In genomic region chrX:1359477-1359873, GRCh38 we compare ENCODE assay signal across 26 cellular contexts. TPM values are rescaled to one million over a fixed set of nuclear protein-coding genes. Genes with fewer than 3 reads are reported as not detected.
DNase-seq lines count a peak whose midpoint lies in the region; ATAC-seq, FAIRE-seq and TF ChIP-seq lines count a peak whose summit lies in the region.
"Had no signal": no experiment of that assay in that cellular context is flagged by ENCODE, and none has a peak within 500 bp of the region (broad histone marks: within the 10 kb centered on the region; RNA-seq: fewer than 3 reads in every experiment).

No MANE protein-coding gene starts in this region.

- no peak for TF ChIP-seq POLR2A in GM12891 (IDR thresholded peaks at IDR 0.05; ENCODE audit: low read depth, low read length)

- intact Hi-C loops in posterior vena cava (cut with DNase I): no loop called here

- H3K27ac Mint-ChIP-seq in activated naive CD4-positive, alpha-beta T cell treated with anti-CD3 and anti-CD28 coated beads, Interleukin-2, amount 50 U/mL, for 72 hours: peak overlapping the region; percentile 7 to 88
- peak overlapping the region; percentile 53 for H3K27ac Mint-ChIP-seq in memory B cell
- H3K27ac Mint-ChIP-seq in stimulated activated memory B cell treated with anti-CD40 and anti-IgM and Interleukin-4, amounts not matched to agents 10 μg/mL and 1 μg/mL and 100 μg/mL, for 72 hours: peak overlapping the region; percentile 29
- H3K27ac Mint-ChIP-seq: GM23338, H9, HFFc6 had no signal

- no peak for DNase-seq in activated naive CD4-positive, alpha-beta T cell treated with anti-CD3 and anti-CD28 coated beads, Interleukin-2, amount 50 U/mL, for 72 hours (ENCODE audit: low spot score in 2 of 2)
- DNase-seq in activated naive CD4-positive, alpha-beta T cell treated with Interleukin-2 at 50 U/mL for 16 hours: no peak
- DNase-seq in GM12891 (ENCODE audit: insufficient read length, low spot score) (no peak), memory B cell (ENCODE audit: low spot score in 2 of 2) (no peak), posterior vena cava (ENCODE audit: low spot score) (no peak)
- DNase-seq: C1 segment of cervical spinal cord, Calu3, DMS79 treated with DMSO at 0.1 percent for 48 hours, H9, HFFc6, IMR-90, KG1, MG63, NCI-H2029, NCI-H2227 treated with DMSO at 0.1 percent for 48 hours, NCI-H526 treated with DMSO at 0.1 percent for 48 hours, PC-9, SJCRH30 had no signal

- H3K27me3 Mint-ChIP-seq in memory B cell: no peaks in the 10 kb centered on the region
- H3K27me3 Mint-ChIP-seq in stimulated activated memory B cell treated with anti-CD40 and anti-IgM and Interleukin-4, amounts not matched to agents 10 μg/mL and 1 μg/mL and 100 μg/mL, for 72 hours: no peaks in the 10 kb centered on the region

- ATAC-seq in activated naive CD4-positive, alpha-beta T cell treated with anti-CD3 and anti-CD28 coated beads, Interleukin-2, amount 50 U/mL, for 72 hours: no peak
- ATAC-seq in memory B cell (ENCODE audit: low read depth): no peak
- ATAC-seq in stimulated activated memory B cell treated with anti-CD40 and anti-IgM and Interleukin-4, amounts not matched to agents 10 μg/mL and 1 μg/mL and 100 μg/mL, for 72 hours: no peak
- no peak for ATAC-seq in HG03342 (IDR thresholded peaks at IDR 0.05; ENCODE audit: unreplicated experiment)
- ATAC-seq in GM21360 (IDR thresholded peaks at IDR 0.05; ENCODE audit: unreplicated experiment): no peak
- ATAC-seq: Right ventricle myocardium inferior, SK-N-SH treated with all-trans-retinoic acid at 6 μM for 48 hours had no signal

- peaks cover 0 to 8% of the 10 kb centered on the region in 2 donors for H3K9me3 Mint-ChIP-seq in activated naive CD4-positive, alpha-beta T cell treated with anti-CD3 and anti-CD28 coated beads, Interleukin-2, amount 50 U/mL, for 72 hours
- peaks cover 12% of the 10 kb centered on the region for H3K9me3 Mint-ChIP-seq in memory B cell
- H3K9me3 Mint-ChIP-seq in stimulated activated memory B cell treated with anti-CD40 and anti-IgM and Interleukin-4, amounts not matched to agents 10 μg/mL and 1 μg/mL and 100 μg/mL, for 72 hours: peaks cover 13% of the 10 kb centered on the region

- H3K4me1 Mint-ChIP-seq in memory B cell: peaks cover 10% of the 10 kb centered on the region
- H3K4me1 Mint-ChIP-seq in stimulated activated memory B cell treated with anti-CD40 and anti-IgM and Interleukin-4, amounts not matched to agents 10 μg/mL and 1 μg/mL and 100 μg/mL, for 72 hours: peaks cover 1% of the 10 kb centered on the region

- no peak overlapping the region for H3K4me3 Mint-ChIP-seq in memory B cell
- H3K4me3 Mint-ChIP-seq in stimulated activated memory B cell treated with anti-CD40 and anti-IgM and Interleukin-4, amounts not matched to agents 10 μg/mL and 1 μg/mL and 100 μg/mL, for 72 hours: no peak overlapping the region
- H3K4me3 Mint-ChIP-seq: GM23338, H9, HFFc6 had no signal

- FAIRE-seq in GM12891 (lab: Jason Lieb, UNC): no peak
- FAIRE-seq: A204.1 had no signal

- H3K36me3 Mint-ChIP-seq in activated naive CD4-positive, alpha-beta T cell treated with anti-CD3 and anti-CD28 coated beads, Interleukin-2, amount 50 U/mL, for 72 hours: peaks cover 7 to 20% of the 10 kb centered on the region in 2 donors
- H3K36me3 Mint-ChIP-seq in memory B cell: peaks cover 30% of the 10 kb centered on the region
- peaks cover 42% of the 10 kb centered on the region for H3K36me3 Mint-ChIP-seq in stimulated activated memory B cell treated with anti-CD40 and anti-IgM and Interleukin-4, amounts not matched to agents 10 μg/mL and 1 μg/mL and 100 μg/mL, for 72 hours

TF ChIP-seq in GM12891, 5 proteins besides CTCF, POLR2A, EP300 and RAD21:
- TF ChIP-seq SPI1 (IDR thresholded peaks at IDR 0.05; ENCODE audit: low read depth, low read length) (no peak), POLR2AphosphoS5 (IDR thresholded peaks at IDR 0.05; ENCODE audit: low read depth, low read length) (peak; percentile 27; the same call in 1 of the 2 replicates)

RNA-seq across cellular contexts. Expression of gene IL3RA, which starts 22.9 kb away (rescaled TPM):
- total RNA-seq in activated naive CD4-positive, alpha-beta T cell treated with anti-CD3 and anti-CD28 coated beads, Interleukin-2, amount 50 U/mL, for 72 hours: under 1 TPM; 0.41 to 0.73 TPM
- polyA plus RNA-seq in GM12891 (2012; ENCODE audit: low read depth, missing spikeins): 14.9 TPM
- 1 to 10 TPM; 5.4 to 5.6 TPM for total RNA-seq in posterior vena cava
- total RNA-seq: Calu3, GM23338, IMR-90, PC-9, RPMI7951, SJCRH30 had no signal
- polyA plus RNA-seq: IMR-90 had no signal

RNA-seq across cellular contexts. Expression of gene SLC25A6, which starts 32.4 kb away (rescaled TPM):
- total RNA-seq in activated naive CD4-positive, alpha-beta T cell treated with anti-CD3 and anti-CD28 coated beads, Interleukin-2, amount 50 U/mL, for 72 hours: 100 to 1,000 TPM; 382 to 645 TPM
- polyA plus RNA-seq in GM12891 (2012; ENCODE audit: low read depth, missing spikeins): 741 TPM
- total RNA-seq in posterior vena cava: 100 to 1,000 TPM; 204 to 218 TPM
